Comparison of ENCODE assay signal across 8 cellular contexts in the genomic region with DNA sequence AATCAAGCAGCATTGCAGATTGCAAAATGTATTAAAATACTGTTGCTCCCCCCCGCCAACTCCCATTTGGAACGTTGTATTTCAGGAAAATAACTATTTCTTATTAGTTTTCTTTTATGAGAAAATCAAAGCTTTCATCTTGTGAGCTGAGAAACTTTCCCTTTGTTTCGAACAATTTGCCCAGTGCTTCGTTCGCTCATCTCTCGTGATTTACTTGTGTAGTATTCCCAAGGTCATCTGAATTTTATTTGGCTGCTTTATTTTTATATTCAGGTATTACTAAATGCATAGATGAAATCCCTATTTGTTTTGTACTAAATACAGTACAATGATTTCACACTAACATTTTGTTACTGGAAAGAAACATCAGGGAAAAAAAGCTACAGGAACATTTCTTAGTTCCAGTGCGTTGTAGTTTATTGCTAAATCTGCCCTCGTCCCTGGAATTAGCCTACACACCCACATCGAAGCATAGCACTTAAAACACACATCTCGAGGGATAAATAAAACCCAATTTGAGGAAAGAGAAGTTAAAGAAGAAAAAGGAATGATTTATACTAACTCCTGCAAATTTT. TPM values are rescaled to one million over a fixed set of nuclear protein-coding genes. Genes with fewer than 3 reads are reported as not detected.
DNase-seq lines count a peak whose midpoint lies in the region; ATAC-seq, FAIRE-seq and TF ChIP-seq lines count a peak whose summit lies in the region.

No MANE protein-coding gene starts in this region.

- TF ChIP-seq CTCF in fibroblast of mammary gland (conservative IDR thresholded peaks at IDR 0.05; ENCODE audit: control insufficient read depth, insufficient read depth, low read depth, low read length) = no peak
- no peak for TF ChIP-seq CTCF in pancreas (IDR thresholded peaks at IDR 0.05)

- H3K27ac ChIP-seq in pancreas = peak overlapping the region in 3 of 4 donors; percentile 90 to 96 (median 90)

- WGBS in pancreas, 2 donors = 1 to 3% methylated on average over 10 of the region's 10 CpGs

- no peaks in the 10 kb centered on the region for H3K9me3 ChIP-seq in pancreas

- H3K4me3 ChIP-seq in fibroblast of mammary gland (ENCODE audit: control insufficient read depth, low read depth, low read length) (peak overlapping the region; percentile 71), pancreas (peak overlapping the region; percentile 43 to 78 (median 58))

- H3K36me3 ChIP-seq in pancreas = no peaks in the 10 kb centered on the region

- peaks cover 0 to 8% (median 0%) of the 10 kb centered on the region in 3 donors for H3K4me1 ChIP-seq in pancreas

- no peaks in the 10 kb centered on the region for H3K27me3 ChIP-seq in pancreas

- DNase-seq in NCI-H82 (lab: John Stamatoyannopoulos, UW) (peak; percentile 25), NCI-H82 treated with DMSO at 0.1 percent for 48 hours (lab: John Stamatoyannopoulos, UW; ENCODE audit: unreplicated experiment) (no peak), SK-N-DZ (ENCODE audit: low spot score) (peak; percentile 8), fibroblast of mammary gland (ENCODE audit: low read depth) (no peak), pancreas (no peak), kidney glomerular epithelial cell (lab: John Stamatoyannopoulos, UW) (no peak)
- no peak for DNase-seq in central memory CD4-positive, alpha-beta T cell

- intact Hi-C loops in pancreas (cut with DNase I) = no loop called here

- no peak for FAIRE-seq in pancreas (lab: Jason Lieb, UNC)

- ATAC-seq in pancreas = peak in 2 of 4 donors; percentile 23 to 41
- no peak for ATAC-seq in GM18907 (IDR thresholded peaks at IDR 0.05; ENCODE audit: unreplicated experiment)

RNA-seq across cellular contexts. Expression of a gene that starts 12.0 kb away (rescaled TPM):
- polyA plus RNA-seq in SK-N-DZ (2014; cell fraction: cytosol; rRNA removed) = not detected in 2 replicates
- not detected in 2 replicates for polyA plus RNA-seq in SK-N-DZ (2014; cell fraction: nucleus; rRNA removed)
- total RNA-seq in pancreas = not detected
- polyA plus RNA-seq in pancreas = not detected

Comparison
In these comparisons a context has a peak if more than half of its experiments do, and no peak if none do; other contexts are left out.
1. DNase-seq: peak in NCI-H82 (single experiment) and SK-N-DZ (single experiment); none in NCI-H82 treated with DMSO at 0.1 percent for 48 hours (single experiment), fibroblast of mammary gland (single experiment), pancreas (0 of 6), central memory CD4-positive, alpha-beta T cell (single experiment) and kidney glomerular epithelial cell (single experiment).